ENCODE assay signal across 8 cellular contexts in genomic region chr14:35879654-35880249, GRCh38. TPM values are rescaled to one million over a fixed set of nuclear protein-coding genes. Genes with fewer than 3 reads are reported as not detected.
DNase-seq lines count a peak whose midpoint lies in the region; FAIRE-seq and TF ChIP-seq lines count a peak whose summit lies in the region.

No MANE protein-coding gene starts in this region.

- H3K9ac ChIP-seq in Karpas-422 (ENCODE audit: low read length) (no peak overlapping the region), astrocyte (ENCODE audit: low read length) (no peak overlapping the region), neural progenitor cell (no peak overlapping the region)

- H3K4me2 ChIP-seq in Karpas-422 (ENCODE audit: low read depth, low read length, poor library complexity, severe bottlenecking) = no peak overlapping the region
- no peak overlapping the region for H3K4me2 ChIP-seq in astrocyte (ENCODE audit: low read length)
- no peak overlapping the region for H3K4me2 ChIP-seq in neural progenitor cell

- H3K27ac ChIP-seq in Karpas-422 (ENCODE audit: low read length) (peak overlapping the region; percentile 46), astrocyte (ENCODE audit: low read depth, low read length) (peak overlapping the region; percentile 46), neural progenitor cell (no peak overlapping the region)

- TF ChIP-seq CTCF in astrocyte (IDR thresholded peaks at IDR 0.05; ENCODE audit: insufficient read depth, low read depth, low read length) = peak; percentile 26
- peak; percentile 71 for TF ChIP-seq CTCF in neural progenitor cell (IDR thresholded peaks at IDR 0.05)

- H3K9me3 ChIP-seq in Karpas-422 (ENCODE audit: low read length) = no peaks in the 10 kb centered on the region
- H3K9me3 ChIP-seq in astrocyte (ENCODE audit: insufficient read depth, low read depth, low read length) = no peaks in the 10 kb centered on the region
- no peaks in the 10 kb centered on the region for H3K9me3 ChIP-seq in neural progenitor cell (ENCODE audit: low read depth)

- FAIRE-seq in astrocyte (lab: Jason Lieb, UNC) = no peak

- H2AFZ ChIP-seq in Karpas-422 (ENCODE audit: low read length) (no peak overlapping the region), astrocyte (ENCODE audit: low read depth, low read length) (no peak overlapping the region), neural progenitor cell (replicated peaks) (no peak overlapping the region)

- H3K36me3 Mint-ChIP-seq in astrocyte (ENCODE audit: low read depth, unreplicated experiment) (no peaks in the 10 kb centered on the region), neural progenitor cell (no peaks in the 10 kb centered on the region)

- DNase-seq in NCI-H187 treated with DMSO at 0.1 percent for 48 hours (lab: John Stamatoyannopoulos, UW) = peak; percentile 23
- no peak for DNase-seq in NCI-H187 (lab: John Stamatoyannopoulos, UW)
- peak; percentile 85 for DNase-seq in Karpas-422
- peak; percentile 6 for DNase-seq in astrocyte (ENCODE audit: low read depth)
- DNase-seq in neural progenitor cell (ENCODE audit: low spot score) = peak; percentile 18
- no peak for DNase-seq in T-helper 9 cell
- no peak for DNase-seq in activated effector memory CD4-positive, alpha-beta T cell treated with Interleukin-2 at 50 U/mL for 16 hours
- no peak for DNase-seq in NCI-H2081 treated with DMSO at 0.1 percent for 48 hours (lab: John Stamatoyannopoulos, UW)

- H3K9me2 ChIP-seq in Karpas-422 (replicated peaks; ENCODE audit: insufficient read depth, low read length) = no peaks in the 10 kb centered on the region

- H3K4me1 Mint-ChIP-seq in astrocyte (ENCODE audit: low read depth, unreplicated experiment) (peaks cover 21% of the 10 kb centered on the region), neural progenitor cell (no peaks in the 10 kb centered on the region)

- no peaks in the 10 kb centered on the region for H3K27me3 ChIP-seq in Karpas-422 (ENCODE audit: low read length)
- no peaks in the 10 kb centered on the region for H3K27me3 ChIP-seq in astrocyte (ENCODE audit: insufficient read depth, low read length)
- H3K27me3 ChIP-seq in neural progenitor cell = no peaks in the 10 kb centered on the region

- H3K27me3 Mint-ChIP-seq in astrocyte (ENCODE audit: low read depth, unreplicated experiment) (no peaks in the 10 kb centered on the region), neural progenitor cell (ENCODE audit: insufficient read depth, low read depth) (no peaks in the 10 kb centered on the region)

- no peaks in the 10 kb centered on the region for H3K79me2 ChIP-seq in Karpas-422 (ENCODE audit: low read length)
- no peaks in the 10 kb centered on the region for H3K79me2 ChIP-seq in astrocyte (ENCODE audit: insufficient read depth, low read length)
- H3K79me2 ChIP-seq in neural progenitor cell (ENCODE audit: low read depth) = no peaks in the 10 kb centered on the region

- H3K4me3 Mint-ChIP-seq in astrocyte (ENCODE audit: unreplicated experiment) (no peak overlapping the region), neural progenitor cell (no peak overlapping the region)

- no peaks in the 10 kb centered on the region for H3K9me3 Mint-ChIP-seq in astrocyte (ENCODE audit: unreplicated experiment)
- no peaks in the 10 kb centered on the region for H3K9me3 Mint-ChIP-seq in neural progenitor cell

- H3K36me3 ChIP-seq in Karpas-422 (ENCODE audit: insufficient read depth, low read length) (no peaks in the 10 kb centered on the region), astrocyte (ENCODE audit: insufficient read depth, low read length) (no peaks in the 10 kb centered on the region), neural progenitor cell (no peaks in the 10 kb centered on the region)

- H3K4me3 ChIP-seq in Karpas-422 (ENCODE audit: low read length) = no peak overlapping the region
- H3K4me3 ChIP-seq in astrocyte (ENCODE audit: insufficient read depth, low read depth, low read length) = no peak overlapping the region
- no peak overlapping the region for H3K4me3 ChIP-seq in neural progenitor cell

- H4K20me1 ChIP-seq in Karpas-422 (ENCODE audit: insufficient read depth, low read depth, low read length) = no peaks in the 10 kb centered on the region
- no peaks in the 10 kb centered on the region for H4K20me1 ChIP-seq in astrocyte (ENCODE audit: insufficient read depth, low read length)
- H4K20me1 ChIP-seq in neural progenitor cell (ENCODE audit: low read depth) = no peaks in the 10 kb centered on the region

- peaks cover 3% of the 10 kb centered on the region for H3F3A ChIP-seq in neural progenitor cell (ENCODE audit: low read depth)

- H3K4me1 ChIP-seq in Karpas-422 (ENCODE audit: low read length) (peaks cover 15% of the 10 kb centered on the region), astrocyte (ENCODE audit: insufficient read depth, low read length) (peaks cover 16% of the 10 kb centered on the region), neural progenitor cell (no peaks in the 10 kb centered on the region)

- no peak overlapping the region for H3K27ac Mint-ChIP-seq in astrocyte (ENCODE audit: unreplicated experiment)
- no peak overlapping the region for H3K27ac Mint-ChIP-seq in neural progenitor cell

RNA-seq across cellular contexts. Expression of gene BRMS1L, which starts 53.6 kb away (rescaled TPM):
- 22.7 and 24.2 TPM in 2 replicates for total RNA-seq in Karpas-422 (2014; rRNA removed; shearing (Covaris generic); ENCODE audit: low replicate concordance)
- total RNA-seq in astrocyte (9.6 and 12.0 TPM in 2 replicates), neural progenitor cell (ENCODE audit: low replicate concordance) (12.0 and 14.3 TPM in 2 replicates)

Comparison
In these comparisons a context has a peak if more than half of its experiments do, and no peak if none do; other contexts are left out.
1. DNase-seq: peak in NCI-H187 treated with DMSO at 0.1 percent for 48 hours (single experiment), Karpas-422 (single experiment), astrocyte (single experiment) and neural progenitor cell (single experiment); none in NCI-H187 (0 of 2), T-helper 9 cell (single experiment), activated effector memory CD4-positive, alpha-beta T cell treated with Interleukin-2 at 50 U/mL for 16 hours (single experiment) and NCI-H2081 treated with DMSO at 0.1 percent for 48 hours (single experiment).